ENCODE assay signal across 18 cellular contexts in genomic region chr9:4615251-4615650, GRCh38. TPM values are rescaled to one million over a fixed set of nuclear protein-coding genes. Genes with fewer than 3 reads are reported as not detected.
DNase-seq lines count a peak whose midpoint lies in the region; ATAC-seq and TF ChIP-seq lines count a peak whose summit lies in the region.
"Had no signal": no experiment of that assay in that cellular context is flagged by ENCODE, and none has a peak within 500 bp of the region (broad histone marks: within the 10 kb centered on the region; RNA-seq: fewer than 3 reads in every experiment).

No MANE protein-coding gene starts in this region.

- H3K4me2 ChIP-seq in GM23248 (ENCODE audit: unreplicated experiment) = peak overlapping the region; percentile 77

- H3K27ac ChIP-seq in AG04450 (ENCODE audit: low read depth, low read length) (no peak overlapping the region), GM23248 (peak overlapping the region; percentile 81)
- H3K27ac ChIP-seq: right atrium auricular region had no signal

- H3K9me2 ChIP-seq in GM23248 (ENCODE audit: insufficient read depth) = no peaks in the 10 kb centered on the region

- POLR2A ChIA-PET in AG04450 (lab: Yijun Ruan, JAX) = no interaction called here

- TF ChIP-seq CTCF in AG04450 (IDR thresholded peaks at IDR 0.05; ENCODE audit: low read depth, low read length) (no peak), foreskin fibroblast (IDR thresholded peaks at IDR 0.05; ENCODE audit: low read depth, low read length) (no peak)

- peak overlapping the region; percentile 58 for H2AFZ ChIP-seq in GM23248

- peak overlapping the region; percentile 37; the same call in 1 of the 2 replicates for H3K9ac ChIP-seq in GM23248

- no peak for ATAC-seq in GM18861 (IDR thresholded peaks at IDR 0.05; ENCODE audit: unreplicated experiment)
- ATAC-seq in GM19035 (IDR thresholded peaks at IDR 0.05; ENCODE audit: unreplicated experiment) = no peak

- H4K20me1 ChIP-seq in GM23248 (ENCODE audit: insufficient read depth) = no peaks in the 10 kb centered on the region

- peaks cover 23% of the 10 kb centered on the region for H3F3A ChIP-seq in GM23248 (ENCODE audit: insufficient read depth)

- H3K4me1 ChIP-seq in GM23248 (ENCODE audit: insufficient read depth) = peaks cover 17% of the 10 kb centered on the region
- H3K4me1 ChIP-seq: right atrium auricular region had no signal

- WGBS in GM23248 (ENCODE audit: low coverage in 1 of 2, low lambda C conversion rate in 2 of 2, missing lambda C conversion rate in 2 of 2), 2 experiments = 2 to 5% methylated on average over 4 of the region's 4 CpGs

- CTCF ChIA-PET in AG04450 (lab: Charles Lee) = interaction anchor here (0.8 kb wide), 1 partner anchor 11 kb away, joined by 3 read pairs; no protein-coding TSS in a partner anchor

- H3K4me3 ChIP-seq in AG04450 (ENCODE audit: low read depth, low read length) (no peak overlapping the region), GM23248 (0 out of 2 replicates have a peak overlapping the region, but pooled peaks have one; percentile 31), foreskin fibroblast (ENCODE audit: low read depth in 1 of 2, low read length in 2 of 2) (no peak overlapping the region)
- H3K4me3 ChIP-seq: right atrium auricular region had no signal

- H3K27me3 ChIP-seq in AG04450 (ENCODE audit: control insufficient read depth, insufficient read depth, low read length) (peaks cover 2% of the 10 kb centered on the region), GM23248 (replicated peaks; ENCODE audit: insufficient read depth) (no peaks in the 10 kb centered on the region)
- H3K27me3 ChIP-seq: right atrium auricular region had no signal

- in situ Hi-C loops in GM23248 (cut with MboI) = no loop called here

- H3K36me3 ChIP-seq in GM23248 (ENCODE audit: low read depth) = no peaks in the 10 kb centered on the region
- H3K36me3 ChIP-seq: right atrium auricular region had no signal

- H3K9me3 ChIP-seq in AG04450 (ENCODE audit: control insufficient read depth, insufficient read depth, low read length) = no peaks in the 10 kb centered on the region
- no peaks in the 10 kb centered on the region for H3K9me3 ChIP-seq in GM23248 (ENCODE audit: low read depth)
- H3K9me3 ChIP-seq: right atrium auricular region had no signal

- no peaks in the 10 kb centered on the region for H3K79me2 ChIP-seq in GM23248 (ENCODE audit: insufficient read depth)

- DNase-seq in AG04450 (ENCODE audit: low read depth, low spot score) (peak; percentile 6), GM23248 (peak; percentile 94), astrocyte of the hippocampus (ENCODE audit: low read depth, low spot score) (peak; percentile 67), foreskin fibroblast (peak; percentile 40 to 69), NCI-H526 treated with DMSO at 0.1 percent for 48 hours (lab: John Stamatoyannopoulos, UW) (no peak), hippocampal formation (lab: John Stamatoyannopoulos, UW) (no peak)
- DNase-seq: activated naive CD4-positive, alpha-beta T cell treated with anti-CD3 and anti-CD28 coated beads for 36 hours; AML-193; caudate nucleus; endodermal cell; GF-D8; mesendoderm; NCI-H187 treated with DMSO at 0.1 percent for 48 hours; NCI-H446; T1000 had no signal

RNA-seq across cellular contexts. Expression of gene PLPP6, which starts 46.8 kb away (rescaled TPM):
- polyA plus RNA-seq in AG04450 (2011; rRNA removed) (10.5 and 12.1 TPM in 2 replicates), GM23248 (2016; fragmentation: Nextera tagmentation; extraction: Ambion mirVana) (7.4 and 7.8 TPM in 2 replicates)
- polyA minus RNA-seq in AG04450 (2011; rRNA and poly(A)+ RNA removed) = 12.0 and 12.6 TPM in 2 replicates
- 4.6 and 7.9 TPM in 2 replicates for total RNA-seq in GM23248 (2014; rRNA removed; shearing (Covaris generic))

RNA-seq across cellular contexts. Expression of gene SPATA6L, which starts 51.0 kb away (rescaled TPM):
- polyA plus RNA-seq in AG04450 (2011; rRNA removed) (1.0 and 1.1 TPM in 2 replicates), GM23248 (2016; fragmentation: Nextera tagmentation; extraction: Ambion mirVana) (0.69 and 1.4 TPM in 2 replicates)
- polyA minus RNA-seq in AG04450 (2011; rRNA and poly(A)+ RNA removed) = 0.65 and 1.6 TPM in 2 replicates
- 0.65 and 1.0 TPM in 2 replicates for total RNA-seq in GM23248 (2014; rRNA removed; shearing (Covaris generic))

Comparison
In these comparisons a context has a peak if more than half of its experiments do, and no peak if none do; other contexts are left out.
1. DNase-seq: peak in AG04450 (single experiment), GM23248 (single experiment), astrocyte of the hippocampus (single experiment) and foreskin fibroblast (2 of 2); none in NCI-H526 treated with DMSO at 0.1 percent for 48 hours (single experiment) and hippocampal formation (0 of 2).